In the genomic region with DNA sequence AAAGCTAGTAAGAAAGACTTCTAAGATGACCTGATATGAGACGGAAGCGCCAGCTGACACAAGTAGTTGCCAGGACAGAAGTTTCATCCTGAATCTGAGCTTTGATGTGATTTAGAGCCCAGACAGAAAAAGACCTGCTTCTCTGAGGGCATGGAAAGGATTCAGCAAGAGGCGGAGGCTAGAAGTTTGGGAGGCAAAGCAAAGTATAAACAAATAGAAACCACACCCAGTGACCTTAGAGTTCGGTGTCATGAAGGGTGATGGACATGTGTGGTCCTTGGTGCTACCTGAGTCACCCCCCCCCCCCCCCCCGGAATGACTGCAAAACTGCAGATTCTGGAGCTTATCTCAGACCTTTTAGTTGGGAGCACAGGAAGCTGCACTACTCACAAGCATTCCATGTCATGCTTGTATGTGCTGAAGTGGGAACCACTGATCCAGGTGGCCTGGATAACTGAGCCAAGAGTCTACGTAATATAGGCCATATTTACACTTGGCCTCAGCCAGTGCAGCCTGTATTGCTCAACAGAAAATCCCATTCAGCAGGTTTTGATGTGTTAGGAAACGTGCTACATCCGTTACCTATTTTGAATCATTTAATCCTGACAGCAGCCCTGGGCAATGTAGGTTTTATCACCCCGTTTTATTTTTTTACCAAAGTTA, we compare ENCODE assay signal across 21 cellular contexts.
DNase-seq lines count a peak whose midpoint lies in the region; ATAC-seq and TF ChIP-seq lines count a peak whose summit lies in the region.
"Had no signal": no experiment of that assay in that cellular context is flagged by ENCODE, and none has a peak within 500 bp of the region (broad histone marks: within the 10 kb centered on the region; RNA-seq: fewer than 3 reads in every experiment).

No MANE protein-coding gene starts in this region.

- H3K27ac Mint-ChIP-seq in activated T-helper 2 cell treated with anti-CD3 and anti-CD28 coated beads, Interferon-gamma antibody, Interleukin-2, Interleukin-4, amounts not matched to agents 10 μg/mL and 5 μg/mL and 100 μg/mL, durations not matched to agents 14 hours and 24 hours and 36 hours: no peak overlapping the region

- ATAC-seq in Right ventricle myocardium inferior (peak; percentile 65), body of pancreas (peak; percentile 93), left lung (peak; percentile 96), aorta (ENCODE audit: low FRiP score) (no peak)
- ATAC-seq: PC-3, SK-N-SH treated with all-trans-retinoic acid at 6 μM for 48 hours had no signal

- intact Hi-C loops in Right ventricle myocardium inferior (cut with DNase I): no loop called here
- intact Hi-C loops in body of pancreas (cut with DNase I): no loop called here
- intact Hi-C loops in left lung (cut with DNase I): no loop called here
- intact Hi-C loops in aorta (cut with DNase I): no loop called here
- intact Hi-C loops in activated T-helper 2 cell treated with anti-CD3 and anti-CD28 coated beads, Interferon-gamma antibody, Interleukin-2, Interleukin-4, amounts not matched to agents 10 μg/mL and 5 μg/mL and 100 μg/mL, durations not matched to agents 14 hours and 24 hours and 36 hours (cut with micrococcal nuclease): no loop called here

- DNase-seq in Right ventricle myocardium inferior (ENCODE audit: missing footprints) (peak; percentile 41), right atrium auricular region (ENCODE audit: low spot score) (no peak), body of pancreas (peak; percentile 59 to 81 (median 71)), left lung (no peak), aorta (no peak), cortex of kidney (lab: John Stamatoyannopoulos, UW) (no peak)
- no peak for DNase-seq in activated effector memory CD4-positive, alpha-beta T cell treated with Interleukin-2 at 50 U/mL for 16 hours
- no peak for DNase-seq in activated T-helper 2 cell treated with anti-CD3 and anti-CD28 coated beads, Interferon-gamma antibody, Interleukin-2, Interleukin-4, amounts not matched to agents 10 μg/mL and 5 μg/mL and 100 μg/mL, durations not matched to agents 14 hours and 24 hours and 36 hours (ENCODE audit: low spot score)
- DNase-seq: ACHN; activated CD4-positive, alpha-beta memory T cell treated with anti-CD3 and anti-CD28 coated beads, Interleukin-2, amount 10 ng/mL, durations not matched to agents 7 days and 5 days; activated gamma-delta T cell treated with Interleukin-2 at 50 U/mL for 16 hours; GF-D8; glutamatergic neuron; HCEC 1CT; kidney glomerular epithelial cell; NCI-H1092; NCI-H345; PC-3 had no signal

- H3K4me1 ChIP-seq in right atrium auricular region: peaks cover 0 to 25% of the 10 kb centered on the region in 2 donors
- peaks cover 7% of the 10 kb centered on the region for H3K4me1 ChIP-seq in body of pancreas
- H3K4me1 ChIP-seq in left lung: no peaks in the 10 kb centered on the region
- H3K4me1 ChIP-seq in aorta (ENCODE audit: control insufficient read depth in 1 of 2, insufficient read depth in 2 of 2, low read length in 2 of 2): peaks cover 2 to 6% of the 10 kb centered on the region in 2 donors
- H3K4me1 ChIP-seq: breast epithelium, prostate gland had no signal

- H3K27ac ChIP-seq in right atrium auricular region (no peak overlapping the region), body of pancreas (peak overlapping the region in 1 of 4 donors; percentile 64), left lung (no peak overlapping the region), aorta (ENCODE audit: low read depth in 1 of 2, low read length in 2 of 2) (peak overlapping the region; percentile 56 to 76)
- H3K27ac ChIP-seq: breast epithelium, prostate gland had no signal

- H3K36me3 Mint-ChIP-seq in activated T-helper 2 cell treated with anti-CD3 and anti-CD28 coated beads, Interferon-gamma antibody, Interleukin-2, Interleukin-4, amounts not matched to agents 10 μg/mL and 5 μg/mL and 100 μg/mL, durations not matched to agents 14 hours and 24 hours and 36 hours (ENCODE audit: low read depth): peaks cover 40% of the 10 kb centered on the region

- H3K27me3 ChIP-seq in right atrium auricular region (no peaks in the 10 kb centered on the region), body of pancreas (no peaks in the 10 kb centered on the region), left lung (no peaks in the 10 kb centered on the region), aorta (ENCODE audit: control insufficient read depth in 1 of 2, insufficient read depth in 2 of 2, low read length in 1 of 2) (no peaks in the 10 kb centered on the region)
- H3K27me3 ChIP-seq: breast epithelium had no signal

- TF ChIP-seq CTCF in right atrium auricular region (IDR thresholded peaks at IDR 0.05) (no peak), body of pancreas (IDR thresholded peaks at IDR 0.05) (no peak), left lung (IDR thresholded peaks at IDR 0.05) (no peak)

- no peak overlapping the region for H3K4me3 Mint-ChIP-seq in activated T-helper 2 cell treated with anti-CD3 and anti-CD28 coated beads, Interferon-gamma antibody, Interleukin-2, Interleukin-4, amounts not matched to agents 10 μg/mL and 5 μg/mL and 100 μg/mL, durations not matched to agents 14 hours and 24 hours and 36 hours (ENCODE audit: low read depth)
- H3K4me3 Mint-ChIP-seq: activated CD4-positive, alpha-beta memory T cell treated with anti-CD3 and anti-CD28 coated beads, Interleukin-2, amount 10 ng/mL, durations not matched to agents 7 days and 5 days had no signal

- no peak overlapping the region for H3K4me3 ChIP-seq in right atrium auricular region
- no peak overlapping the region for H3K4me3 ChIP-seq in body of pancreas
- H3K4me3 ChIP-seq in left lung: no peak overlapping the region
- no peak overlapping the region for H3K4me3 ChIP-seq in aorta (ENCODE audit: low read length in 2 of 2)
- H3K4me3 ChIP-seq: breast epithelium, prostate gland had no signal

- no peak for TF ChIP-seq POLR2A in body of pancreas (IDR thresholded peaks at IDR 0.05)

- no peaks in the 10 kb centered on the region for H3K9me3 Mint-ChIP-seq in activated T-helper 2 cell treated with anti-CD3 and anti-CD28 coated beads, Interferon-gamma antibody, Interleukin-2, Interleukin-4, amounts not matched to agents 10 μg/mL and 5 μg/mL and 100 μg/mL, durations not matched to agents 14 hours and 24 hours and 36 hours
- H3K9me3 Mint-ChIP-seq: activated CD4-positive, alpha-beta memory T cell treated with anti-CD3 and anti-CD28 coated beads, Interleukin-2, amount 10 ng/mL, durations not matched to agents 7 days and 5 days had no signal

- no peaks in the 10 kb centered on the region for H3K27me3 Mint-ChIP-seq in activated T-helper 2 cell treated with anti-CD3 and anti-CD28 coated beads, Interferon-gamma antibody, Interleukin-2, Interleukin-4, amounts not matched to agents 10 μg/mL and 5 μg/mL and 100 μg/mL, durations not matched to agents 14 hours and 24 hours and 36 hours (ENCODE audit: low read depth)
- H3K27me3 Mint-ChIP-seq: activated CD4-positive, alpha-beta memory T cell treated with anti-CD3 and anti-CD28 coated beads, Interleukin-2, amount 10 ng/mL, durations not matched to agents 7 days and 5 days had no signal

- WGBS in body of pancreas, 2 donors: 53 to 61% methylated on average over 9 of the region's 9 CpGs
- WGBS in aorta, 2 donors: 46 to 51% methylated on average over 9 of the region's 9 CpGs

- H3K36me3 ChIP-seq in right atrium auricular region (peaks cover 65% of the 10 kb centered on the region), body of pancreas (replicated peaks in 1 of 2; ENCODE audit: insufficient read depth in 1 of 2, low read depth in 2 of 2) (peaks cover 0 to 11% of the 10 kb centered on the region in 2 donors), left lung (peaks cover 0 to 86% of the 10 kb centered on the region in 2 donors), aorta (ENCODE audit: control insufficient read depth in 1 of 2, insufficient read depth in 2 of 2, low read length in 1 of 2) (peaks cover 4 to 8% of the 10 kb centered on the region in 2 donors)
- H3K36me3 ChIP-seq: breast epithelium, prostate gland had no signal

- peaks cover 5% of the 10 kb centered on the region for H3K4me1 Mint-ChIP-seq in activated T-helper 2 cell treated with anti-CD3 and anti-CD28 coated beads, Interferon-gamma antibody, Interleukin-2, Interleukin-4, amounts not matched to agents 10 μg/mL and 5 μg/mL and 100 μg/mL, durations not matched to agents 14 hours and 24 hours and 36 hours (ENCODE audit: low read depth)
- H3K4me1 Mint-ChIP-seq: activated CD4-positive, alpha-beta memory T cell treated with anti-CD3 and anti-CD28 coated beads, Interleukin-2, amount 10 ng/mL, durations not matched to agents 7 days and 5 days had no signal

- H3K9me3 ChIP-seq in right atrium auricular region (no peaks in the 10 kb centered on the region), body of pancreas (no peaks in the 10 kb centered on the region), left lung (no peaks in the 10 kb centered on the region), aorta (ENCODE audit: control insufficient read depth, low read length) (no peaks in the 10 kb centered on the region)
- H3K9me3 ChIP-seq: breast epithelium, prostate gland had no signal

Comparison
In these comparisons a context has a peak if more than half of its experiments do, and no peak if none do; other contexts are left out.
1. DNase-seq: peak in Right ventricle myocardium inferior (single experiment) and body of pancreas (4 of 4); none in right atrium auricular region (single experiment), left lung (0 of 2), aorta (0 of 2), activated effector memory CD4-positive, alpha-beta T cell treated with Interleukin-2 at 50 U/mL for 16 hours (single experiment), cortex of kidney (single experiment) and activated T-helper 2 cell treated with anti-CD3 and anti-CD28 coated beads, Interferon-gamma antibody, Interleukin-2, Interleukin-4, amounts not matched to agents 10 μg/mL and 5 μg/mL and 100 μg/mL, durations not matched to agents 14 hours and 24 hours and 36 hours (single experiment).
2. H3K27ac ChIP-seq: peak in aorta (2 of 2); none in right atrium auricular region (0 of 2) and left lung (0 of 2).